Comparison of ENCODE assay signal across 1 cellular context in the genomic region with DNA sequence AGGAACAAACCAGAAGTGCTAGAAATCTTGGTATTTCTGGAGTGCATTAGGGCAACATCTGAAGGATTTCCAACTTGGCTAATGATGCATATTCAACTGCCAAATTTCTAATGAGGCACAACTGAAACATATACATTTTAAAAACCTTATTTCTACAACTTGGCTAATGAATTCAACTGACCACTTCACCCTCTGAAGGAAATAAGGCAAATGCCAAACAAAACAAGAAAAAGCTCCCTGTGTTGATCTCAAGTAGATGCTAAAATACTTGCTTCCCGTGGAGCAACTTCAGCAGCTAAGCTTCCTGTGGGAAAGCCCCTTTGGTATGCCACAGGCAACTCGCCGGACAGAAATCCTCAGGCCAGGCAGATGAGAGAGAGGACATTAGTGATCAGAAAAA.
TF ChIP-seq lines count a peak whose summit lies in the region.

No MANE protein-coding gene starts in this region.

TF ChIP-seq in WTC11, 78 proteins besides CTCF, POLR2A, EP300 and RAD21:
- TF ChIP-seq, protein P1, sequence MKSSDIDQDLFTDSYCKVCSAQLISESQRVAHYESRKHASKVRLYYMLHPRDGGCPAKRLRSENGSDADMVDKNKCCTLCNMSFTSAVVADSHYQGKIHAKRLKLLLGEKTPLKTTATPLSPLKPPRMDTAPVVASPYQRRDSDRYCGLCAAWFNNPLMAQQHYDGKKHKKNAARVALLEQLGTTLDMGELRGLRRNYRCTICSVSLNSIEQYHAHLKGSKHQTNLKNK (CRISPR knock-in tag; IDR thresholded peaks at IDR 0.05) = no peak
- TF ChIP-seq, protein P2, sequence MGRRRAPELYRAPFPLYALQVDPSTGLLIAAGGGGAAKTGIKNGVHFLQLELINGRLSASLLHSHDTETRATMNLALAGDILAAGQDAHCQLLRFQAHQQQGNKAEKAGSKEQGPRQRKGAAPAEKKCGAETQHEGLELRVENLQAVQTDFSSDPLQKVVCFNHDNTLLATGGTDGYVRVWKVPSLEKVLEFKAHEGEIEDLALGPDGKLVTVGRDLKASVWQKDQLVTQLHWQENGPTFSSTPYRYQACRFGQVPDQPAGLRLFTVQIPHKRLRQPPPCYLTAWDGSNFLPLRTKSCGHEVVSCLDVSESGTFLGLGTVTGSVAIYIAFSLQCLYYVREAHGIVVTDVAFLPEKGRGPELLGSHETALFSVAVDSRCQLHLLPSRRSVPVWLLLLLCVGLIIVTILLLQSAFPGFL (CRISPR knock-in tag; IDR thresholded peaks at IDR 0.05; ENCODE audit: borderline replicate concordance) = no peak
- TF ChIP-seq RELA (CRISPR knock-in tag; IDR thresholded peaks at IDR 0.05; ENCODE audit: borderline replicate concordance) = no peak
